1 cellular context compared by ENCODE assay signal in the genomic region with DNA sequence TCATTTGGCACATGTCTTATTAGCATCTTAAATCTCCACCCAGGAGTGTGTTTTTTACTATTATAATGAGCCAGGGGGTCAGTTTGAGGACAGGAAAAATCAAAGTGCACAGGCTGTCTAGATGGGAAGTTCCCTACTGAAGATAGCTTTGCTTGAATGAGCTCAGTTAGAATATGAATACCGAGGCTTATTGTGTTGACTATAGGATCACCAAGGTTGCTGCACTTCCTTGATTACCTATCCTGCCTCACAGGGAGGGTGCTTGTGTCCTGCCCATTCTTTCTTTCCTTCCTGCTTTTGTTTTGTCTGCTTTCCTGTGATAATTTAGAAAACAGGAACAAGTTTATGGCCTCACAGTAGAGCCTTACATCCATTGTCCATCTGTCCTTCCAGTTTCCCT.
TF ChIP-seq lines count a peak whose summit lies in the region.

No MANE protein-coding gene starts in this region.

TF ChIP-seq in GM23338, 12 proteins besides CTCF, POLR2A, EP300 and RAD21 (continued from another document):
- TF ChIP-seq, protein P1, sequence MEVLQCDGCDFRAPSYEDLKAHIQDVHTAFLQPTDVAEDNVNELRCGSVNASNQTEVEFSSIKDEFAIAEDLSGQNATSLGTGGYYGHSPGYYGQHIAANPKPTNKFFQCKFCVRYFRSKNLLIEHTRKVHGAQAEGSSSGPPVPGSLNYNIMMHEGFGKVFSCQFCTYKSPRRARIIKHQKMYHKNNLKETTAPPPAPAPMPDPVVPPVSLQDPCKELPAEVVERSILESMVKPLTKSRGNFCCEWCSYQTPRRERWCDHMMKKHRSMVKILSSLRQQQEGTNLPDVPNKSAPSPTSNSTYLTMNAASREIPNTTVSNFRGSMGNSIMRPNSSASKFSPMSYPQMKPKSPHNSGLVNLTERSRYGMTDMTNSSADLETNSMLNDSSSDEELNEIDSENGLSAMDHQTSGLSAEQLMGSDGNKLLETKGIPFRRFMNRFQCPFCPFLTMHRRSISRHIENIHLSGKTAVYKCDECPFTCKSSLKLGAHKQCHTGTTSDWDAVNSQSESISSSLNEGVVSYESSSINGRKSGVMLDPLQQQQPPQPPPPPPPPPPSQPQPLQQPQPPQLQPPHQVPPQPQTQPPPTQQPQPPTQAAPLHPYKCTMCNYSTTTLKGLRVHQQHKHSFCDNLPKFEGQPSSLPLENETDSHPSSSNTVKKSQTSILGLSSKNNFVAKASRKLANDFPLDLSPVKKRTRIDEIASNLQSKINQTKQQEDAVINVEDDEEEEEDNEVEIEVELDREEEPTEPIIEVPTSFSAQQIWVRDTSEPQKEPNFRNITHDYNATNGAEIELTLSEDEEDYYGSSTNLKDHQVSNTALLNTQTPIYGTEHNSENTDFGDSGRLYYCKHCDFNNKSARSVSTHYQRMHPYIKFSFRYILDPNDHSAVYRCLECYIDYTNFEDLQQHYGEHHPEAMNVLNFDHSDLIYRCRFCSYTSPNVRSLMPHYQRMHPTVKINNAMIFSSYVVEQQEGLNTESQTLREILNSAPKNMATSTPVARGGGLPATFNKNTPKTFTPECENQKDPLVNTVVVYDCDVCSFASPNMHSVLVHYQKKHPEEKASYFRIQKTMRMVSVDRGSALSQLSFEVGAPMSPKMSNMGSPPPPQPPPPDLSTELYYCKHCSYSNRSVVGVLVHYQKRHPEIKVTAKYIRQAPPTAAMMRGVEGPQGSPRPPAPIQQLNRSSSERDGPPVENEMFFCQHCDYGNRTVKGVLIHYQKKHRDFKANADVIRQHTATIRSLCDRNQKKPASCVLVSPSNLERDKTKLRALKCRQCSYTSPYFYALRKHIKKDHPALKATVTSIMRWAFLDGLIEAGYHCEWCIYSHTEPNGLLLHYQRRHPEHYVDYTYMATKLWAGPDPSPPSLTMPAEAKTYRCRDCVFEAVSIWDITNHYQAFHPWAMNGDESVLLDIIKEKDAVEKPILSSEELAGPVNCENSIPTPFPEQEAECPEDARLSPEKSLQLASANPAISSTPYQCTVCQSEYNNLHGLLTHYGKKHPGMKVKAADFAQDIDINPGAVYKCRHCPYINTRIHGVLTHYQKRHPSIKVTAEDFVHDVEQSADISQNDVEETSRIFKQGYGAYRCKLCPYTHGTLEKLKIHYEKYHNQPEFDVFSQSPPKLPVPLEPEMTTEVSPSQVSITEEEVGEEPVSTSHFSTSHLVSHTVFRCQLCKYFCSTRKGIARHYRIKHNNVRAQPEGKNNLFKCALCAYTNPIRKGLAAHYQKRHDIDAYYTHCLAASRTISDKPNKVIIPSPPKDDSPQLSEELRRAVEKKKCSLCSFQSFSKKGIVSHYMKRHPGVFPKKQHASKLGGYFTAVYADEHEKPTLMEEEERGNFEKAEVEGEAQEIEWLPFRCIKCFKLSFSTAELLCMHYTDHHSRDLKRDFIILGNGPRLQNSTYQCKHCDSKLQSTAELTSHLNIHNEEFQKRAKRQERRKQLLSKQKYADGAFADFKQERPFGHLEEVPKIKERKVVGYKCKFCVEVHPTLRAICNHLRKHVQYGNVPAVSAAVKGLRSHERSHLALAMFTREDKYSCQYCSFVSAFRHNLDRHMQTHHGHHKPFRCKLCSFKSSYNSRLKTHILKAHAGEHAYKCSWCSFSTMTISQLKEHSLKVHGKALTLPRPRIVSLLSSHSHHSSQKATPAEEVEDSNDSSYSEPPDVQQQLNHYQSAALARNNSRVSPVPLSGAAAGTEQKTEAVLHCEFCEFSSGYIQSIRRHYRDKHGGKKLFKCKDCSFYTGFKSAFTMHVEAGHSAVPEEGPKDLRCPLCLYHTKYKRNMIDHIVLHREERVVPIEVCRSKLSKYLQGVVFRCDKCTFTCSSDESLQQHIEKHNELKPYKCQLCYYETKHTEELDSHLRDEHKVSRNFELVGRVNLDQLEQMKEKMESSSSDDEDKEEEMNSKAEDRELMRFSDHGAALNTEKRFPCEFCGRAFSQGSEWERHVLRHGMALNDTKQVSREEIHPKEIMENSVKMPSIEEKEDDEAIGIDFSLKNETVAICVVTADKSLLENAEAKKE (CRISPR knock-in tag; IDR thresholded peaks at IDR 0.05): no peak
TF ChIP-seq in GM23338: peak in this region for 0.
